ENCODE assay signal across 19 cellular contexts in genomic region chr7:46745700-46746090, GRCh38.
DNase-seq lines count a peak whose midpoint lies in the region; ATAC-seq and TF ChIP-seq lines count a peak whose summit lies in the region.
"Had no signal": no experiment of that assay in that cellular context is flagged by ENCODE, and none has a peak within 500 bp of the region (broad histone marks: within the 10 kb centered on the region; RNA-seq: fewer than 3 reads in every experiment).

No MANE protein-coding gene starts in this region.

- no peak for TF ChIP-seq POLR2A in uterus (IDR thresholded peaks at IDR 0.05)
- TF ChIP-seq POLR2A in transverse colon (IDR thresholded peaks at IDR 0.05) = no peak

- no peak for ATAC-seq in right cardiac atrium
- ATAC-seq in HG03175 (IDR thresholded peaks at IDR 0.05; ENCODE audit: unreplicated experiment) = no peak
- no peak for ATAC-seq in left lobe of liver
- ATAC-seq: activated CD4-positive, CD25-positive, alpha-beta regulatory T cell treated with anti-CD3 and anti-CD28 coated beads, Interleukin-2, amount 50 U/mL, for 24 hours; left lung had no signal

- no peaks in the 10 kb centered on the region for H3K27me3 ChIP-seq in left ventricle myocardium inferior (ENCODE audit: low read depth)
- no peaks in the 10 kb centered on the region for H3K27me3 ChIP-seq in right cardiac atrium (ENCODE audit: control insufficient read depth, insufficient read depth)
- no peaks in the 10 kb centered on the region for H3K27me3 ChIP-seq in uterus
- H3K27me3 ChIP-seq in transverse colon = no peaks in the 10 kb centered on the region
- H3K27me3 ChIP-seq: left lung had no signal

- H3K27ac ChIP-seq in left ventricle myocardium inferior (replicated peaks) (peak overlapping the region; percentile 42), right cardiac atrium (ENCODE audit: low read length) (no peak overlapping the region), uterus (peak overlapping the region; percentile 12 to 14), transverse colon (no peak overlapping the region)
- H3K27ac ChIP-seq: left lung, prostate gland, RWPE1 had no signal

- in situ Hi-C loops in transverse colon (cut with MboI; ENCODE audit: low pct_ligation_motif_present in 1 of 4, low pct_unique_long_range_greater_than_20kb in 1 of 4, low sequenced_read_pairs in 3 of 4) = no loop called here

- no peak for DNase-seq in left ventricle myocardium inferior
- DNase-seq in right cardiac atrium = no peak
- peak; percentile 17 for DNase-seq in RPMI8226
- DNase-seq in fibroblast of mammary gland (ENCODE audit: low read depth) = peak; percentile 24
- no peak for DNase-seq in uterus
- DNase-seq in transverse colon = no peak
- no peak for DNase-seq in left lobe of liver (ENCODE audit: low spot score)
- DNase-seq: activated naive CD4-positive, alpha-beta T cell; left lung; MM.1S; naive B cell; NCI-H1930; NCI-H526; substantia nigra; T-helper 2 cell had no signal

- H3K36me3 ChIP-seq in left ventricle myocardium inferior (no peaks in the 10 kb centered on the region), uterus (no peaks in the 10 kb centered on the region), transverse colon (no peaks in the 10 kb centered on the region)
- H3K36me3 ChIP-seq: left lung, prostate gland had no signal

- intact Hi-C loops in left ventricle myocardium inferior (cut with micrococcal nuclease) (no loop called here), right cardiac atrium (cut with DNase I) (no loop called here), uterus (cut with DNase I; ENCODE audit: low total_unique reads) (no loop called here), transverse colon (cut with DNase I; ENCODE audit: low total_unique reads) (no loop called here)

- WGBS in right cardiac atrium = 61% methylated on average over 3 of the region's 3 CpGs
- WGBS in transverse colon (ENCODE audit: low coverage in 1 of 2), 2 donors = 41 to 71% methylated on average over 2 to 3 of the region's 3 CpGs

- TF ChIP-seq EP300 in transverse colon (IDR thresholded peaks at IDR 0.05; ENCODE audit: low read depth) = no peak

- peak; percentile 42 for TF ChIP-seq CTCF in left ventricle myocardium inferior (IDR thresholded peaks at IDR 0.05; ENCODE audit: borderline replicate concordance)
- peak; percentile 27 for TF ChIP-seq CTCF in fibroblast of mammary gland (conservative IDR thresholded peaks at IDR 0.05; ENCODE audit: control insufficient read depth, insufficient read depth, low read depth, low read length)
- no peak for TF ChIP-seq CTCF in uterus (IDR thresholded peaks at IDR 0.05)
- peak in 1 of 5 experiments; percentile 2 for TF ChIP-seq CTCF in transverse colon (IDR thresholded peaks at IDR 0.05)

- H3K4me1 ChIP-seq in left ventricle myocardium inferior (peaks cover 18% of the 10 kb centered on the region), right cardiac atrium (ENCODE audit: control insufficient read depth, insufficient read depth, low read length) (peaks cover 3% of the 10 kb centered on the region), uterus (no peaks in the 10 kb centered on the region), transverse colon (peaks cover 0 to 5% (median 0%) of the 10 kb centered on the region in 4 donors)
- H3K4me1 ChIP-seq: left lung, prostate gland had no signal

- H3K4me3 ChIP-seq in left ventricle myocardium inferior (no peak overlapping the region), right cardiac atrium (ENCODE audit: low read length) (no peak overlapping the region), fibroblast of mammary gland (ENCODE audit: control insufficient read depth, low read depth, low read length) (no peak overlapping the region), uterus (no peak overlapping the region), transverse colon (no peak overlapping the region)
- H3K4me3 ChIP-seq: left lung, prostate gland had no signal

- H3K9me3 ChIP-seq in left ventricle myocardium inferior (replicated peaks) = no peaks in the 10 kb centered on the region
- H3K9me3 ChIP-seq in right cardiac atrium (ENCODE audit: control insufficient read depth, low read length) = no peaks in the 10 kb centered on the region
- no peaks in the 10 kb centered on the region for H3K9me3 ChIP-seq in uterus
- no peaks in the 10 kb centered on the region for H3K9me3 ChIP-seq in transverse colon
- H3K9me3 ChIP-seq: left lung, prostate gland had no signal

Comparison
In these comparisons a context has a peak if more than half of its experiments do, and no peak if none do; other contexts are left out.
1. H3K27ac ChIP-seq: peak in left ventricle myocardium inferior (single experiment) and uterus (2 of 2); none in right cardiac atrium (single experiment) and transverse colon (0 of 4).
2. DNase-seq: peak in RPMI8226 (single experiment) and fibroblast of mammary gland (single experiment); none in left ventricle myocardium inferior (single experiment), right cardiac atrium (0 of 3), uterus (0 of 2), transverse colon (single experiment) and left lobe of liver (single experiment).
3. CTCF ChIP-seq: peak in left ventricle myocardium inferior (single experiment) and fibroblast of mammary gland (single experiment); none in uterus (0 of 4).